ENCODE assay signal across 29 cellular contexts in genomic region chr19:51549533-51550324, GRCh38. TPM values are rescaled to one million over a fixed set of nuclear protein-coding genes. Genes with fewer than 3 reads are reported as not detected.
DNase-seq lines count a peak whose midpoint lies in the region; ATAC-seq and TF ChIP-seq lines count a peak whose summit lies in the region.
"Had no signal": no experiment of that assay in that cellular context is flagged by ENCODE, and none has a peak within 500 bp of the region (broad histone marks: within the 10 kb centered on the region; RNA-seq: fewer than 3 reads in every experiment).

No MANE protein-coding gene starts in this region.

- intact Hi-C loops in activated CD4-positive, alpha-beta memory T cell treated with anti-CD3 and anti-CD28 coated beads for 36 hours (cut with micrococcal nuclease) = no loop called here
- intact Hi-C loops in spleen (cut with DNase I; ENCODE audit: low total_unique reads) = no loop called here

- peaks cover 6 to 81% (median 30%) of the 10 kb centered on the region in 6 donors for H3K4me1 ChIP-seq in spleen
- H3K4me1 ChIP-seq: colonic mucosa, esophagus squamous epithelium, SJSA1, suprapubic skin had no signal

- peak overlapping the region in 7 of 8 donors; percentile 12 to 67 (median 31) for H3K4me3 ChIP-seq in spleen
- H3K4me3 ChIP-seq: colonic mucosa, esophagus squamous epithelium, SJSA1, smooth muscle cell, suprapubic skin had no signal

- H3K9me3 ChIP-seq in spleen = no peaks in the 10 kb centered on the region
- H3K9me3 ChIP-seq: colonic mucosa, esophagus squamous epithelium, SJSA1, suprapubic skin had no signal

- no peak for DNase-seq in activated CD4-positive, alpha-beta memory T cell treated with anti-CD3 and anti-CD28 coated beads, Interleukin-2, amount 10 ng/mL, durations not matched to agents 7 days and 5 days
- no peak for DNase-seq in activated CD4-positive, alpha-beta memory T cell treated with anti-CD3 and anti-CD28 coated beads for 36 hours
- DNase-seq in H4 (ENCODE audit: low spot score) (peak; percentile 4), endothelial cell (ENCODE audit: low spot score) (no peak), spleen (no peak), NCI-H748 treated with DMSO at 0.1 percent for 48 hours (lab: John Stamatoyannopoulos, UW) (no peak)
- DNase-seq: activated naive CD4-positive, alpha-beta T cell treated with anti-CD3 and anti-CD28 coated beads, Interleukin-2, amount 50 U/mL, for 16 hours; amygdala; Caco-2; colonic mucosa; effector memory CD8-positive, alpha-beta T cell; esophagus squamous epithelium; NCI-H524; T-helper 9 cell had no signal

- WGBS in spleen, 5 donors = 52 to 60% (median 53%) methylated on average over 8 of the region's 8 CpGs

- no peak for TF ChIP-seq POLR2A in spleen (IDR thresholded peaks at IDR 0.05)

- ATAC-seq in SK-N-SH treated with all-trans-retinoic acid at 6 μM for 48 hours = no peak
- no peak for ATAC-seq in activated CD4-positive, CD25-positive, alpha-beta regulatory T cell treated with anti-CD3 and anti-CD28 coated beads, Interleukin-2, amount 50 U/mL, for 24 hours
- ATAC-seq: effector memory CD8-positive, alpha-beta T cell; left lobe of liver; naive thymus-derived CD4-positive, alpha-beta T cell; stimulated activated effector memory CD8-positive, alpha-beta T cell treated with anti-CD3 and anti-CD28 coated beads, Interleukin-12 subunit alpha, Interleukin-12 subunit beta, amount 100 ng/mL, for 72 hours; WTC11 had no signal

- H3K36me3 ChIP-seq in spleen = no peaks in the 10 kb centered on the region
- H3K36me3 ChIP-seq: colonic mucosa, esophagus squamous epithelium, SJSA1, suprapubic skin had no signal

- H3K36me3 Mint-ChIP-seq in activated CD4-positive, alpha-beta memory T cell treated with anti-CD3 and anti-CD28 coated beads, Interleukin-2, amount 10 ng/mL, durations not matched to agents 7 days and 5 days (ENCODE audit: low read depth) = peaks cover 5% of the 10 kb centered on the region
- no peaks in the 10 kb centered on the region for H3K36me3 Mint-ChIP-seq in activated CD4-positive, alpha-beta memory T cell treated with anti-CD3 and anti-CD28 coated beads for 36 hours
- H3K36me3 Mint-ChIP-seq in endothelial cell (ENCODE audit: low read depth, unreplicated experiment) = no peaks in the 10 kb centered on the region
- H3K36me3 Mint-ChIP-seq: stimulated activated effector memory CD8-positive, alpha-beta T cell treated with anti-CD3 and anti-CD28 coated beads, Interleukin-12 subunit alpha, Interleukin-12 subunit beta, amount 100 ng/mL, for 72 hours; WTC11 had no signal

- no peaks in the 10 kb centered on the region for H3K9me3 Mint-ChIP-seq in activated CD4-positive, alpha-beta memory T cell treated with anti-CD3 and anti-CD28 coated beads, Interleukin-2, amount 10 ng/mL, durations not matched to agents 7 days and 5 days
- H3K9me3 Mint-ChIP-seq in activated CD4-positive, alpha-beta memory T cell treated with anti-CD3 and anti-CD28 coated beads for 36 hours = no peaks in the 10 kb centered on the region
- H3K9me3 Mint-ChIP-seq in endothelial cell (ENCODE audit: unreplicated experiment) = no peaks in the 10 kb centered on the region

- POLR2A ChIA-PET in activated CD4-positive, alpha-beta memory T cell treated with anti-CD3 and anti-CD28 coated beads, Interleukin-2, amount 10 ng/mL, durations not matched to agents 7 days and 5 days (lab: Charles Lee) = no interaction called here
- POLR2A ChIA-PET in activated CD4-positive, alpha-beta memory T cell treated with anti-CD3 and anti-CD28 coated beads for 36 hours (lab: Charles Lee) = no interaction called here

- H3K27ac Mint-ChIP-seq in activated CD4-positive, alpha-beta memory T cell treated with anti-CD3 and anti-CD28 coated beads, Interleukin-2, amount 10 ng/mL, durations not matched to agents 7 days and 5 days = peak overlapping the region; percentile 61
- H3K27ac Mint-ChIP-seq in activated CD4-positive, alpha-beta memory T cell treated with anti-CD3 and anti-CD28 coated beads for 36 hours = no peak overlapping the region
- H3K27ac Mint-ChIP-seq in endothelial cell (ENCODE audit: unreplicated experiment) = no peak overlapping the region
- H3K27ac Mint-ChIP-seq: effector memory CD8-positive, alpha-beta T cell; naive thymus-derived CD4-positive, alpha-beta T cell; stimulated activated effector memory CD8-positive, alpha-beta T cell treated with anti-CD3 and anti-CD28 coated beads, Interleukin-12 subunit alpha, Interleukin-12 subunit beta, amount 100 ng/mL, for 72 hours; WTC11 had no signal

- H3K27ac ChIP-seq in spleen = peak overlapping the region in 5 of 8 donors; percentile 8 to 81 (median 60)
- H3K27ac ChIP-seq: colonic mucosa, esophagus squamous epithelium, SJSA1, suprapubic skin had no signal

- peaks cover 66% of the 10 kb centered on the region for H3K4me1 Mint-ChIP-seq in activated CD4-positive, alpha-beta memory T cell treated with anti-CD3 and anti-CD28 coated beads, Interleukin-2, amount 10 ng/mL, durations not matched to agents 7 days and 5 days
- H3K4me1 Mint-ChIP-seq in activated CD4-positive, alpha-beta memory T cell treated with anti-CD3 and anti-CD28 coated beads for 36 hours (ENCODE audit: low read depth) = peaks cover 9% of the 10 kb centered on the region
- H3K4me1 Mint-ChIP-seq in endothelial cell (ENCODE audit: unreplicated experiment) = peaks cover 54% of the 10 kb centered on the region

- TF ChIP-seq CTCF in endothelial cell (IDR thresholded peaks at IDR 0.05; ENCODE audit: unreplicated experiment) (no peak), spleen (IDR thresholded peaks at IDR 0.05 in 8 of 11, conservative IDR thresholded peaks at IDR 0.05 in 3 of 11) (no peak)

- H3K27me3 Mint-ChIP-seq in activated CD4-positive, alpha-beta memory T cell treated with anti-CD3 and anti-CD28 coated beads, Interleukin-2, amount 10 ng/mL, durations not matched to agents 7 days and 5 days = peaks cover 25% of the 10 kb centered on the region
- peaks cover 47% of the 10 kb centered on the region for H3K27me3 Mint-ChIP-seq in activated CD4-positive, alpha-beta memory T cell treated with anti-CD3 and anti-CD28 coated beads for 36 hours
- H3K27me3 Mint-ChIP-seq in endothelial cell (ENCODE audit: unreplicated experiment) = peaks cover 22% of the 10 kb centered on the region

- peaks cover 0 to 53% (median 0%) of the 10 kb centered on the region in 7 donors for H3K27me3 ChIP-seq in spleen (replicated peaks in 1 of 7)
- H3K27me3 ChIP-seq: colonic mucosa, SJSA1 had no signal

- CTCF ChIA-PET in activated CD4-positive, alpha-beta memory T cell treated with anti-CD3 and anti-CD28 coated beads, Interleukin-2, amount 10 ng/mL, durations not matched to agents 7 days and 5 days (lab: Charles Lee) = interaction anchor here (0.7 kb wide), 1 partner anchor 75 kb away, joined by 4 read pairs; no protein-coding TSS in a partner anchor
- CTCF ChIA-PET in activated CD4-positive, alpha-beta memory T cell treated with anti-CD3 and anti-CD28 coated beads for 36 hours (lab: Charles Lee) = no interaction called here

- peak overlapping the region; percentile 30 for H3K4me3 Mint-ChIP-seq in activated CD4-positive, alpha-beta memory T cell treated with anti-CD3 and anti-CD28 coated beads, Interleukin-2, amount 10 ng/mL, durations not matched to agents 7 days and 5 days
- no peak overlapping the region for H3K4me3 Mint-ChIP-seq in activated CD4-positive, alpha-beta memory T cell treated with anti-CD3 and anti-CD28 coated beads for 36 hours
- peak overlapping the region; percentile 62 for H3K4me3 Mint-ChIP-seq in endothelial cell (ENCODE audit: unreplicated experiment)
- H3K4me3 Mint-ChIP-seq: stimulated activated effector memory CD8-positive, alpha-beta T cell treated with anti-CD3 and anti-CD28 coated beads, Interleukin-12 subunit alpha, Interleukin-12 subunit beta, amount 100 ng/mL, for 72 hours; WTC11 had no signal

TF ChIP-seq in SK-N-SH treated with all-trans-retinoic acid at 6 μM for 48 hours, 23 proteins besides CTCF, POLR2A, EP300 and RAD21 (continues in another document):
- no peak for TF ChIP-seq ARNTL (CRISPR knock-in tag; IDR thresholded peaks at IDR 0.05; ENCODE audit: borderline replicate concordance, low read depth)
- TF ChIP-seq ESRRG (CRISPR knock-in tag; IDR thresholded peaks at IDR 0.05) = no peak
- no peak for TF ChIP-seq ZNF8 (CRISPR knock-in tag; IDR thresholded peaks at IDR 0.05)
- TF ChIP-seq GLIS3 (CRISPR knock-in tag; IDR thresholded peaks at IDR 0.05) = no peak
- no peak for TF ChIP-seq ZFP3 (CRISPR knock-in tag; IDR thresholded peaks at IDR 0.05)
- TF ChIP-seq ZNF565 (CRISPR knock-in tag; conservative IDR thresholded peaks at IDR 0.05; ENCODE audit: low read depth) = no peak
- no peak for TF ChIP-seq ZFP30 (CRISPR knock-in tag; IDR thresholded peaks at IDR 0.05)
- no peak for TF ChIP-seq TCF4 (CRISPR knock-in tag; IDR thresholded peaks at IDR 0.05; ENCODE audit: borderline replicate concordance)
- no peak for TF ChIP-seq ISL1 (CRISPR knock-in tag; IDR thresholded peaks at IDR 0.05)

RNA-seq across cellular contexts. Expression of gene SIGLEC6, which starts 18.3 kb away (rescaled TPM):
- total RNA-seq in activated CD4-positive, alpha-beta memory T cell treated with anti-CD3 and anti-CD28 coated beads, Interleukin-2, amount 10 ng/mL, durations not matched to agents 7 days and 5 days = under 1 TPM; 0.15 to 0.48 TPM
- total RNA-seq in activated CD4-positive, alpha-beta memory T cell treated with anti-CD3 and anti-CD28 coated beads for 36 hours = not detected
- not detected in 2 replicates for total RNA-seq in H4 (2014; rRNA removed; shearing (Covaris generic))
- not detected for total RNA-seq in endothelial cell (ENCODE audit: unreplicated experiment)
- total RNA-seq in spleen = 1 to 10 TPM in 6 of 7 donors, under 1 TPM in 1; 0.91 to 5.8 (median 3.6) TPM
- 1 to 10 TPM in 1 of 3 donors, under 1 TPM in 2; 0.27 to 1.6 (median 0.30) TPM for polyA plus RNA-seq in spleen
- total RNA-seq: A673, bronchial epithelial cell, Daoy, frontal cortex, renal cortical epithelial cell, SJSA1 had no signal
- polyA plus RNA-seq: BJ; naive thymus-derived CD4-positive, alpha-beta T cell; smooth muscle cell had no signal

RNA-seq across cellular contexts. Expression of gene ZNF175, which starts 21.4 kb away (rescaled TPM):
- 1 to 10 TPM; 5.5 to 7.1 TPM for total RNA-seq in activated CD4-positive, alpha-beta memory T cell treated with anti-CD3 and anti-CD28 coated beads, Interleukin-2, amount 10 ng/mL, durations not matched to agents 7 days and 5 days
- total RNA-seq in activated CD4-positive, alpha-beta memory T cell treated with anti-CD3 and anti-CD28 coated beads for 36 hours = 1 to 10 TPM; 7.1 to 7.9 TPM
- total RNA-seq in H4 (2014; rRNA removed; shearing (Covaris generic)) = 3.1 and 5.1 TPM in 2 replicates
- total RNA-seq in endothelial cell (ENCODE audit: unreplicated experiment) = 18.3 TPM
- 10 to 100 TPM; 10.5 to 24.4 (median 18.4) TPM for total RNA-seq in spleen
- 1 to 10 TPM; 1.8 to 4.2 (median 2.0) TPM for polyA plus RNA-seq in spleen

RNA-seq across cellular contexts. Expression of gene SIGLEC12, which starts 48.1 kb away (rescaled TPM):
- total RNA-seq in activated CD4-positive, alpha-beta memory T cell treated with anti-CD3 and anti-CD28 coated beads, Interleukin-2, amount 10 ng/mL, durations not matched to agents 7 days and 5 days = under 1 TPM; 0.35 to 0.43 TPM
- total RNA-seq in activated CD4-positive, alpha-beta memory T cell treated with anti-CD3 and anti-CD28 coated beads for 36 hours = under 1 TPM; 0.22 to 0.24 TPM
- total RNA-seq in H4 (2014; rRNA removed; shearing (Covaris generic)) = not detected in 2 replicates
- total RNA-seq in endothelial cell (ENCODE audit: unreplicated experiment) = not detected
- 10 to 100 TPM in 3 of 7 donors, 1 to 10 TPM in 4; 4.0 to 65.1 (median 7.0) TPM for total RNA-seq in spleen
- polyA plus RNA-seq in spleen = 1 to 10 TPM; 2.0 to 5.3 (median 2.4) TPM
- total RNA-seq: A673, bronchial epithelial cell, Caco-2, Daoy, frontal cortex, renal cortical epithelial cell, SJSA1, smooth muscle cell, suprapubic skin, WTC11 had no signal
- polyA plus RNA-seq: BJ, smooth muscle cell had no signal
